Comparison of ENCODE assay signal across 29 cellular contexts in genomic region chr7:55431898-55432297, GRCh38.
"Had no signal": no experiment of that assay in that cellular context is flagged by ENCODE, and none has a peak within 500 bp of the region (broad histone marks: within the 10 kb centered on the region; RNA-seq: fewer than 3 reads in every experiment).

No MANE protein-coding gene starts in this region.

- H3K4me3 ChIP-seq: ascending aorta, body of pancreas, MG63, SJSA1 had no signal

- H3K27me3 Mint-ChIP-seq: activated B cell treated with CpG ODN at 0.5 μM for 24 hours; activated CD4-positive, alpha-beta T cell treated with anti-CD3 and anti-CD28 coated beads, Interleukin-2, amount 10 ng/mL, durations not matched to agents 24 days and 14 days; activated naive CD8-positive, alpha-beta T cell treated with anti-CD3 and anti-CD28 coated beads, Interleukin-2, amount 50 U/mL, for 24 hours; IgD-negative memory B cell had no signal

- H3K36me3 ChIP-seq: ascending aorta, MG63, SJSA1 had no signal

- H3K4me3 Mint-ChIP-seq: activated B cell treated with CpG ODN at 0.5 μM for 24 hours; activated CD4-positive, alpha-beta T cell treated with anti-CD3 and anti-CD28 coated beads, Interleukin-2, amount 10 ng/mL, durations not matched to agents 24 days and 14 days; activated naive CD8-positive, alpha-beta T cell treated with anti-CD3 and anti-CD28 coated beads, Interleukin-2, amount 50 U/mL, for 24 hours; activated T-cell treated with anti-CD3 and anti-CD28 coated beads, Interleukin-2, amount 50 U/mL, for 4 hours; IgD-negative memory B cell; T-helper 1 cell treated with Interleukin-12 subunit alpha and Interleukin-12 subunit beta and Interleukin-4 antibody, amounts not matched to agents 30 μg/mL and 1 μg/mL, for 36 hours had no signal

- H3K9me3 ChIP-seq: ascending aorta, body of pancreas, MG63, SJSA1 had no signal

- H3K4me1 Mint-ChIP-seq: activated B cell treated with CpG ODN at 0.5 μM for 24 hours, IgD-negative memory B cell had no signal

- H3K27ac Mint-ChIP-seq: activated B cell treated with CpG ODN at 0.5 μM for 24 hours; activated CD4-positive, alpha-beta T cell treated with anti-CD3 and anti-CD28 coated beads, Interleukin-2, amount 10 ng/mL, durations not matched to agents 24 days and 14 days; activated naive CD4-positive, alpha-beta T cell treated with anti-CD3 and anti-CD28 coated beads, Interleukin-2, amount 50 U/mL, for 72 hours; activated naive CD8-positive, alpha-beta T cell treated with anti-CD3 and anti-CD28 coated beads, Interleukin-2, amount 50 U/mL, for 24 hours; T-helper 1 cell treated with Interleukin-12 subunit alpha and Interleukin-12 subunit beta and Interleukin-4 antibody, amounts not matched to agents 30 μg/mL and 1 μg/mL, for 36 hours had no signal

- H3K9me3 Mint-ChIP-seq: activated B cell treated with CpG ODN at 0.5 μM for 24 hours; activated CD4-positive, alpha-beta T cell treated with anti-CD3 and anti-CD28 coated beads, Interleukin-2, amount 10 ng/mL, durations not matched to agents 24 days and 14 days; activated naive CD4-positive, alpha-beta T cell treated with anti-CD3 and anti-CD28 coated beads, Interleukin-2, amount 50 U/mL, for 72 hours; activated naive CD8-positive, alpha-beta T cell treated with anti-CD3 and anti-CD28 coated beads, Interleukin-2, amount 50 U/mL, for 24 hours; activated T-cell treated with anti-CD3 and anti-CD28 coated beads, Interleukin-2, amount 50 U/mL, for 4 hours; IgD-negative memory B cell; T-helper 1 cell treated with Interleukin-12 subunit alpha and Interleukin-12 subunit beta and Interleukin-4 antibody, amounts not matched to agents 30 μg/mL and 1 μg/mL, for 36 hours had no signal

- H3K27me3 ChIP-seq: ascending aorta, body of pancreas, MG63, SJSA1 had no signal

- H3K27ac ChIP-seq: ascending aorta, KMS-11, SJSA1 had no signal

- H3K4me2 ChIP-seq: KMS-11 had no signal

- ATAC-seq: activated naive CD8-positive, alpha-beta T cell treated with anti-CD3 and anti-CD28 coated beads, Interleukin-2, amount 50 U/mL, for 24 hours; body of pancreas; PC-3; SK-N-SH treated with all-trans-retinoic acid at 6 μM for 48 hours had no signal

- H3K36me3 Mint-ChIP-seq: IgD-negative memory B cell had no signal

- DNase-seq: activated B cell treated with CpG ODN at 0.5 μM for 24 hours; activated CD4-positive, alpha-beta T cell treated with anti-CD3 and anti-CD28 coated beads for 1 hour; activated CD4-positive, alpha-beta T cell treated with anti-CD3 and anti-CD28 coated beads, Interleukin-2, amount 10 ng/mL, durations not matched to agents 24 days and 14 days; activated CD4-positive, alpha-beta T cell treated with anti-CD3 and anti-CD28 coated beads, Interleukin-2, amount 50 U/mL, for 48 hours; activated effector memory CD4-positive, alpha-beta T cell treated with anti-CD3 and anti-CD28 coated beads, Interleukin-2, amount 50 U/mL, for 16 hours; activated naive CD4-positive, alpha-beta T cell treated with Interleukin-2 at 50 U/mL for 16 hours; activated naive CD8-positive, alpha-beta T cell treated with anti-CD3 and anti-CD28 coated beads, Interleukin-2, amount 50 U/mL, for 24 hours; activated T-cell treated with anti-CD3 and anti-CD28 coated beads, Interleukin-2, amount 50 U/mL, for 4 hours; amniotic stem cell; MG63; MV-4-11; NCI-H1092 treated with DMSO at 0.1 percent for 48 hours; NCI-H1417 treated with DMSO at 0.1 percent for 48 hours; NCI-H1694 treated with DMSO at 0.1 percent for 48 hours; NCI-H2081; NCI-H446; NCI-H524; PC-3; SHP77; SW 1271; T-helper 9 cell had no signal

- H3K4me1 ChIP-seq: ascending aorta had no signal
